ENCODE assay signal across 11 cellular contexts in the genomic region with DNA sequence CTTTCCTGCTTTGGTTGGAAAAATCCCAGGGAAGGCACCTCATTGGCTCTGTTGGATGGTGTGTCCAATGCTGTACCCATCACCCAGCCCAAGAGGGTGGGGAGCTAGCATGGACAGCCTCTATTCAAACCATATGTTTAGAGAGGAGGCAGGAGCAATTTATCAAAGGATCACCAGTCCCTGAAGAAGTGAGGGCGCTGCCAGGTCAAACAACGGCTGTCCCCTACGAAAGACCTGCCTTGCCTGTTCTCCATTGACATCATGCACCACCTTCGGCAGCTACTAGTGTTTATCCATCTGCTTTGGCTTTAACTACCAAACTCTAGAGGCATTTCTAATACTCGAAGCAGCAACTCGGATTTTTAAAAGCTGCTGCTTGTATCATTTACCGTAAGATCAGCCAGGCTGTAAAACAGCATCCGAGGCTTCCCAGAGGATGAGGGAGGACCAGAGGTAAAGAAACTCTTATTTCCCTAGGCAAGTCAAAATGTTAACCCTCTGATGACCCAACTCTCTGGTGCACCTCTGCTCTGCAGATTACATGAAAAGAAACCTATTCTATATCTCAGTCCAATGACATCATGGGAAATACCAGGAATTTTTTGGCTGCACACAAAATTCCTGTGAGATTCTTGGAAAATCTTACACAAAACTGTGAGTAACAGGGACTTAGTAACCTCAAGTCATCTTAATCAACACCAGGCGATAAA.
DNase-seq lines count a peak whose midpoint lies in the region; ATAC-seq and TF ChIP-seq lines count a peak whose summit lies in the region.
"Had no signal": no experiment of that assay in that cellular context is flagged by ENCODE, and none has a peak within 500 bp of the region (broad histone marks: within the 10 kb centered on the region; RNA-seq: fewer than 3 reads in every experiment).

No MANE protein-coding gene starts in this region.

- TF ChIP-seq CTCF in astrocyte of the spinal cord (IDR thresholded peaks at IDR 0.05; ENCODE audit: low read depth, low read length), result no peak

- in situ Hi-C loops in ACHN (cut with HindIII; ENCODE audit: low pct_ligation_motif_present, low pct_unique_long_range_greater_than_20kb, low sequenced_read_pairs) (no loop called here), astrocyte of the spinal cord (cut with HindIII; ENCODE audit: low sequenced_read_pairs) (no loop called here)

- peak; percentile 74 for DNase-seq in ACHN
- peak; percentile 82 for DNase-seq in HT1080 (ENCODE audit: low read depth)
- DNase-seq in astrocyte of the spinal cord (ENCODE audit: low read depth, low spot score), result peak; percentile 81
- DNase-seq in iris pigment epithelial cell (ENCODE audit: low read depth), result peak; percentile 87
- no peak for DNase-seq in stimulated activated CD4-positive, alpha-beta T cell treated with anti-CD3 and anti-CD28 coated beads, Interleukin-1b, Interleukin-23, amount 100 ng/mL, for 48 hours
- DNase-seq in activated CD4-positive, alpha-beta T cell treated with anti-CD3 and anti-CD28 coated beads for 4 hours, result no peak
- DNase-seq: activated T-cell treated with anti-CD3 and anti-CD28 coated beads, Interleukin-2, amount 50 U/mL, for 4 hours; pancreas had no signal

- no peak overlapping the region for H3K4me3 ChIP-seq in astrocyte of the spinal cord (ENCODE audit: low read depth, low read length)
- H3K4me3 ChIP-seq: cardiac muscle cell, pancreas had no signal

- ATAC-seq in GM19328 (IDR thresholded peaks at IDR 0.05; ENCODE audit: unreplicated experiment) (no peak), HG03196 (IDR thresholded peaks at IDR 0.05; ENCODE audit: unreplicated experiment) (no peak)
- ATAC-seq: activated T-cell treated with anti-CD3 and anti-CD28 coated beads, Interleukin-2, amount 50 U/mL, for 4 hours; pancreas had no signal

Comparison
In these comparisons a context has a peak if more than half of its experiments do, and no peak if none do; other contexts are left out.
1. DNase-seq: peak in ACHN (single experiment), HT1080 (single experiment), astrocyte of the spinal cord (single experiment) and iris pigment epithelial cell (single experiment); none in stimulated activated CD4-positive, alpha-beta T cell treated with anti-CD3 and anti-CD28 coated beads, Interleukin-1b, Interleukin-23, amount 100 ng/mL, for 48 hours (single experiment) and activated CD4-positive, alpha-beta T cell treated with anti-CD3 and anti-CD28 coated beads for 4 hours (0 of 2).